Comparison of ENCODE assay signal across 13 cellular contexts in the genomic region with DNA sequence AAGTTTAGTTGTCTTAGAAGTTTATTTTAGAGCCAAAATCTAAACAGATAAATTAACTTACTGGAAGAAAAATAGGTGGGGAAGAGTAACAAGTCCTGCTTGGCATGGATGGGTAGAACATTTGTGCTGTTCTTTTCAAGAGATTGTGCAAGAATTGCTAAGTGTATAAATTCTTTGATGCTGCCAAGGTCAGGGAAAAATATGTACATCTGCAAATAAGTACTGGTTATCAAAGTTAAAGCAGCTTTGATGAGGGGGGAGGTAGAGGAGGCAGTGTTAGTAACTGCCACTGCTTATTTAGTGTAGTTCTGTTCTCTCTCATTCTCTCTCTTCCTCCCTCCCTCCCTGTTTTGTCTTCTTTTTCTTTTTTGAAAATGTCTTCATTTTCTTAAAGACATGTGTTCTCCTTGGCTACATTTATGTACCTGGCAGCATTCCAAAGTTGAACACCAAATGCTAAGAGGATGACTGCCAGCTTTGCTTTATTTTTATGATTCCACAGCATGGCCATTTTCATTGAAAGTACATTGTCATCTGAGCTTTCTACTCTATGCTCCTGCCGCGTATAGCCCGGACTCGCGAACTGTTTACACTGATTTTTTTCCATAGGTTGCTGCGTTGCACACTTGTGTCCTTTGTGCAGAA. TPM values are rescaled to one million over a fixed set of nuclear protein-coding genes. Genes with fewer than 3 reads are reported as not detected.
DNase-seq lines count a peak whose midpoint lies in the region; ATAC-seq and TF ChIP-seq lines count a peak whose summit lies in the region.
"Had no signal": no experiment of that assay in that cellular context is flagged by ENCODE, and none has a peak within 500 bp of the region (broad histone marks: within the 10 kb centered on the region; RNA-seq: fewer than 3 reads in every experiment).

No MANE protein-coding gene starts in this region.

- TF ChIP-seq CTCF in fibroblast of villous mesenchyme (IDR thresholded peaks at IDR 0.05; ENCODE audit: insufficient read depth, low read depth, low read length): no peak
- no peak for TF ChIP-seq CTCF in omental fat pad (IDR thresholded peaks at IDR 0.05)

- DNase-seq in EL: peak; percentile 14
- DNase-seq in fibroblast of villous mesenchyme (ENCODE audit: low read depth): peak; percentile 35
- no peak for DNase-seq in omental fat pad (ENCODE audit: low spot score)
- DNase-seq in activated effector memory CD4-positive, alpha-beta T cell treated with Interleukin-2 at 50 U/mL for 16 hours: no peak
- DNase-seq in AML-193 (lab: John Stamatoyannopoulos, UW): no peak
- DNase-seq: activated gamma-delta T cell, heart right ventricle, left cardiac atrium, NCI-H1105 treated with DMSO at 0.1 percent for 48 hours had no signal

- no peak overlapping the region for H3K4me3 ChIP-seq in fibroblast of villous mesenchyme (ENCODE audit: low read depth, low read length)
- H3K4me3 ChIP-seq: skin epidermis had no signal

- ATAC-seq in SK-N-SH treated with all-trans-retinoic acid at 6 μM for 48 hours: peak; percentile 74
- ATAC-seq in omental fat pad (ENCODE audit: low FRiP score): peak; percentile 85
- no peak for ATAC-seq in HG02623 (IDR thresholded peaks at IDR 0.05; ENCODE audit: unreplicated experiment)
- no peak for ATAC-seq in GM18907 (IDR thresholded peaks at IDR 0.05; ENCODE audit: unreplicated experiment)

TF ChIP-seq in SK-N-SH treated with all-trans-retinoic acid at 6 μM for 48 hours, 23 proteins besides CTCF, POLR2A, EP300 and RAD21:
- no peak for TF ChIP-seq SNAI2 (CRISPR knock-in tag; IDR thresholded peaks at IDR 0.05)
- TF ChIP-seq ISL1 (CRISPR knock-in tag; IDR thresholded peaks at IDR 0.05): peak; percentile 55
TF ChIP-seq in SK-N-SH treated with all-trans-retinoic acid at 6 μM for 48 hours: peak in this region for 1.

RNA-seq across cellular contexts. Expression of gene CACNB2, which starts 18.6 kb away (rescaled TPM):
- total RNA-seq in fibroblast of villous mesenchyme: under 0.01 and 1.3 TPM in 2 replicates
- 10 to 100 TPM in 1 of 4 donors, 1 to 10 TPM in 3; 2.0 to 12.1 (median 6.1) TPM for total RNA-seq in omental fat pad

Comparison
In these comparisons a context has a peak if more than half of its experiments do, and no peak if none do; other contexts are left out.
1. DNase-seq: peak in EL (single experiment) and fibroblast of villous mesenchyme (single experiment); none in omental fat pad (single experiment), activated effector memory CD4-positive, alpha-beta T cell treated with Interleukin-2 at 50 U/mL for 16 hours (single experiment) and AML-193 (0 of 2).
2. ATAC-seq: peak in SK-N-SH treated with all-trans-retinoic acid at 6 μM for 48 hours (single experiment) and omental fat pad (single experiment); none in HG02623 (single experiment) and GM18907 (single experiment).